In the genomic region with DNA sequence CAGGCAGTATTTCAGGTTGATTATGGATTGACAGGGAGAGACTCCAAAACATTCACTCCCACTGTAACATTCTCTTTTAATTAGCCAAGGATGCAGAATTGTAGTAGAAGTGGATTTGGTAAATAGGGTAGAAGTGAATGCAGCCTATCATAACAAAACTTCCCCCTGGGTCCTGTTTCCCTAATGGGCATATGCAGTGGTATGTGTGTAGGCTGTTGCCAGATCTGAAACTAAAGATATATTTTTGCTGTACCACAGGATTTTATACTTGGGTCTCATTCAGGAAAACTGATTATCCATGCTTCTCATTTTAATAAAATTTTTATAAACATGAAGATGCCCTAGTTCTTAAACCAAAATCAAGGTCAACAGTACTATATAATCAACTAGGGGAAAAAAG, we compare ENCODE assay signal across 11 cellular contexts.
"Had no signal": no experiment of that assay in that cellular context is flagged by ENCODE, and none has a peak within 500 bp of the region (broad histone marks: within the 10 kb centered on the region; RNA-seq: fewer than 3 reads in every experiment).

No MANE protein-coding gene starts in this region.

- H3K27ac Mint-ChIP-seq: GM23338, H9, HFFc6 had no signal

- DNase-seq: GM23248, GOT3, H7, H9, HCEC 1CT, HFFc6 had no signal

- H3K4me3 ChIP-seq: GM23248, GM23338, HAP-1 had no signal

- H3K9me3 Mint-ChIP-seq: GM23338, H9, HFFc6 had no signal

- H3K9ac ChIP-seq: GM23248 had no signal

- H3K4me3 Mint-ChIP-seq: GM23338, H9, HFFc6 had no signal

- FAIRE-seq: H1, H54 had no signal

- H3K4me1 ChIP-seq: HAP-1 had no signal

- H3K36me3 ChIP-seq: HAP-1 had no signal

- H3K9me3 ChIP-seq: HAP-1 had no signal

- ATAC-seq: GM23338, HCT116 had no signal
